In the genomic region with DNA sequence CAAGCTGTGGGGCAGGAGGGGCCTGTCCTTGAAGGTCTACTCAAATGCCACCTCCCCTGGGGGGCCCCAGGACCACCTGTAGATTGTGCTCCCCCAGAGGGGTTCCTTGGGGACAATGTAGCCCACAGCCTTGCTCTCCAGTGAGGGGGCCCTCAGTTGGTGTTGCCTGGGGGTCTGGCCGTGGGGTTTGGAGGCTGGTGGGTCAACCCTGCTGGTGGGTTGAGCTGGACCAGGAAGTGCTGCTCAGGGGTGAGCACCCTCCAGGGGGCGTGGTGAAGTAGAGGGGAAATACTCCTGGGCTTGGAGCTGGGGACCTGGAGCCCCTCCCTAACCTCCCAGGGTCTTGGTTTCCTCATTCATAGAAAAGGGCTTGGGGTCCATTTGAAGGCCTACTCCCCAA, we compare ENCODE assay signal across 15 cellular contexts.
"Had no signal": no experiment of that assay in that cellular context is flagged by ENCODE, and none has a peak within 500 bp of the region (broad histone marks: within the 10 kb centered on the region; RNA-seq: fewer than 3 reads in every experiment).

No MANE protein-coding gene starts in this region.

- H3K4me3 ChIP-seq: cardiac muscle cell, lung, mucosa of descending colon, right atrium auricular region, thyroid gland had no signal

- ATAC-seq: activated naive CD8-positive, alpha-beta T cell treated with anti-CD3 and anti-CD28 coated beads, Interleukin-2, amount 50 U/mL, for 24 hours; effector memory CD8-positive, alpha-beta T cell; mucosa of descending colon; naive thymus-derived CD8-positive, alpha-beta T cell had no signal

- H3K27me3 ChIP-seq: right atrium auricular region, thyroid gland had no signal

- H3K27ac ChIP-seq: cardiac muscle cell, neutrophil, right atrium auricular region, thyroid gland had no signal

- H3K27ac Mint-ChIP-seq: activated naive CD8-positive, alpha-beta T cell treated with anti-CD3 and anti-CD28 coated beads, Interleukin-2, amount 50 U/mL, for 24 hours; effector memory CD8-positive, alpha-beta T cell; naive thymus-derived CD8-positive, alpha-beta T cell had no signal

- DNase-seq: activated CD4-positive, alpha-beta T cell treated with anti-CD3 and anti-CD28 coated beads, Interleukin-2, amount 50 U/mL, for 4 hours; activated naive CD8-positive, alpha-beta T cell treated with anti-CD3 and anti-CD28 coated beads, Interleukin-2, amount 50 U/mL, for 24 hours; cortex of kidney; effector memory CD8-positive, alpha-beta T cell; erythroblast; hypothalamus; mucosa of descending colon; naive thymus-derived CD8-positive, alpha-beta T cell; small intestine; T-helper 2 cell; thyroid gland had no signal

- H3K36me3 ChIP-seq: cardiac muscle cell, neutrophil, right atrium auricular region, thyroid gland had no signal

- H3K4me1 ChIP-seq: right atrium auricular region, thyroid gland had no signal

- H3K36me3 Mint-ChIP-seq: naive thymus-derived CD8-positive, alpha-beta T cell had no signal

- H3K9me3 Mint-ChIP-seq: activated naive CD8-positive, alpha-beta T cell treated with anti-CD3 and anti-CD28 coated beads, Interleukin-2, amount 50 U/mL, for 24 hours; effector memory CD8-positive, alpha-beta T cell had no signal

- H3K4me3 Mint-ChIP-seq: activated naive CD8-positive, alpha-beta T cell treated with anti-CD3 and anti-CD28 coated beads, Interleukin-2, amount 50 U/mL, for 24 hours; effector memory CD8-positive, alpha-beta T cell; naive thymus-derived CD8-positive, alpha-beta T cell had no signal

- H3K9me3 ChIP-seq: mucosa of descending colon, neutrophil, right atrium auricular region, thyroid gland had no signal
